In the genomic region with DNA sequence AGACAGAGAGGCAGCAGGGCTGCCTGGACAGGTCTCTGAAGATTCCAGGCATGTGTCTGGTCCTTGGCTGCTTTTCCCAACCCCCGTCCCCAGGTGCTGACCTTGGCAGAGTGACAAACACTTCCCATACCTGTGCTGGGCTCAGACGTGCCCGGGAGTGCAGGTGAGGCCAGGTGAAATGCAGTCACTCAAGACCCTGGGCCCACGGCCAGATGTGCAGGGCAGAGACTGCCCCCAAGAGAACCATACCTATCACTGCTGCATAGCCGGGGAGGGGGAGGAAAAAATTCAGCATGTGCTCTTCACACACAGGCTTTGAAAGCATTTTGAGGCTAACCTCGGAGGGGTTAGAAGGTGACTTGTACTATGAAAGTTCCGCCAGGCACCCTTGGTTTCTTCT, we compare ENCODE assay signal across 16 cellular contexts. TPM values are rescaled to one million over a fixed set of nuclear protein-coding genes. Genes with fewer than 3 reads are reported as not detected.
DNase-seq lines count a peak whose midpoint lies in the region; TF ChIP-seq lines count a peak whose summit lies in the region.
"Had no signal": no experiment of that assay in that cellular context is flagged by ENCODE, and none has a peak within 500 bp of the region (broad histone marks: within the 10 kb centered on the region; RNA-seq: fewer than 3 reads in every experiment).

No MANE protein-coding gene starts in this region.

- H3K4me3 ChIP-seq in hepatocyte (no peak overlapping the region), spleen (no peak overlapping the region)
- H3K4me3 ChIP-seq: gastrocnemius medialis, SK-N-MC, skin epidermis, tibial artery had no signal

- no peaks in the 10 kb centered on the region for H3K9me2 ChIP-seq in hepatocyte (replicated peaks; ENCODE audit: insufficient read depth)

- intact Hi-C loops in spleen (cut with DNase I; ENCODE audit: low total_unique reads) = no loop called here

- TF ChIP-seq CTCF in hepatocyte (IDR thresholded peaks at IDR 0.05; ENCODE audit: poor library complexity) (no peak), spleen (IDR thresholded peaks at IDR 0.05 in 8 of 11, conservative IDR thresholded peaks at IDR 0.05 in 3 of 11) (no peak)

- peaks cover 24% of the 10 kb centered on the region for H3K4me1 ChIP-seq in hepatocyte (ENCODE audit: insufficient read depth)
- H3K4me1 ChIP-seq in spleen = peaks cover 22 to 91% (median 56%) of the 10 kb centered on the region in 6 donors

- peak overlapping the region; percentile 46 for H3K27ac ChIP-seq in hepatocyte
- H3K27ac ChIP-seq in spleen = peak overlapping the region in 5 of 8 donors; percentile 14 to 93 (median 45)
- H3K27ac ChIP-seq: gastrocnemius medialis, HL-60, SK-N-MC, tibial artery had no signal

- H3K36me3 ChIP-seq in hepatocyte (replicated peaks; ENCODE audit: insufficient read depth, low read depth) (no peaks in the 10 kb centered on the region), spleen (no peaks in the 10 kb centered on the region)
- H3K36me3 ChIP-seq: gastrocnemius medialis, tibial artery had no signal

- H2AFZ ChIP-seq in hepatocyte = no peak overlapping the region

- no peaks in the 10 kb centered on the region for H3K9me3 ChIP-seq in hepatocyte (ENCODE audit: low read depth)
- no peaks in the 10 kb centered on the region for H3K9me3 ChIP-seq in spleen
- H3K9me3 ChIP-seq: gastrocnemius medialis, tibial artery had no signal

- 50% methylated on average over 7 of the region's 7 CpGs for WGBS in hepatocyte (ENCODE audit: low lambda C conversion rate, missing lambda C conversion rate)
- 61 to 67% (median 65%) methylated on average over 7 of the region's 7 CpGs for WGBS in spleen, 5 donors

- H3K4me2 ChIP-seq in hepatocyte = no peak overlapping the region

- H3K27me3 ChIP-seq in hepatocyte (no peaks in the 10 kb centered on the region), spleen (replicated peaks in 1 of 7) (no peaks in the 10 kb centered on the region)
- H3K27me3 ChIP-seq: gastrocnemius medialis, tibial artery had no signal

- H4K20me1 ChIP-seq in hepatocyte (ENCODE audit: insufficient read depth, poor library complexity, severe bottlenecking) = peaks cover 5% of the 10 kb centered on the region

- peak; percentile 19 for DNase-seq in NCI-H2171 treated with DMSO at 0.1 percent for 48 hours (lab: John Stamatoyannopoulos, UW)
- no peak for DNase-seq in NCI-H2171 (lab: John Stamatoyannopoulos, UW)
- peak; percentile 60 for DNase-seq in NCI-H69 (lab: John Stamatoyannopoulos, UW)
- no peak for DNase-seq in hepatocyte (ENCODE audit: low spot score)
- no peak for DNase-seq in spleen
- no peak for DNase-seq in NCI-H2081 treated with DMSO at 0.1 percent for 48 hours (lab: John Stamatoyannopoulos, UW)
- DNase-seq in activated CD4-positive, CD25-positive, alpha-beta regulatory T cell (lab: John Stamatoyannopoulos, UW) = no peak
- no peak for DNase-seq in NCI-H1417 treated with DMSO at 0.1 percent for 48 hours (lab: John Stamatoyannopoulos, UW)
- DNase-seq: activated T-cell treated with anti-CD3 and anti-CD28 coated beads, Interleukin-2, amount 50 U/mL, for 72 hours; aorta; gastrocnemius medialis; NCI-H1092; tibial artery had no signal

- TF ChIP-seq POLR2A in spleen (IDR thresholded peaks at IDR 0.05) = no peak

- H3K79me2 ChIP-seq in hepatocyte = peaks cover 66% of the 10 kb centered on the region

RNA-seq across cellular contexts. Expression of gene CCNJL, which starts 22.6 kb away (rescaled TPM):
- 6.6 and 8.1 TPM in 2 replicates for total RNA-seq in hepatocyte
- 9.5 and 10.8 TPM in 2 replicates for polyA plus RNA-seq in hepatocyte
- 10 to 100 TPM; 11.7 to 24.9 (median 19.3) TPM for total RNA-seq in spleen
- 1 to 10 TPM; 1.3 to 3.4 (median 1.8) TPM for polyA plus RNA-seq in spleen
- total RNA-seq: activated T-cell treated with anti-CD3 and anti-CD28 coated beads, Interleukin-2, amount 50 U/mL, for 72 hours had no signal

Comparison
In these comparisons a context has a peak if more than half of its experiments do, and no peak if none do; other contexts are left out.
1. DNase-seq: peak in NCI-H2171 treated with DMSO at 0.1 percent for 48 hours (single experiment) and NCI-H69 (single experiment); none in NCI-H2171 (single experiment), hepatocyte (single experiment), spleen (single experiment), NCI-H2081 treated with DMSO at 0.1 percent for 48 hours (single experiment), activated CD4-positive, CD25-positive, alpha-beta regulatory T cell (0 of 4) and NCI-H1417 treated with DMSO at 0.1 percent for 48 hours (single experiment).